Comparison of ENCODE assay signal across 18 cellular contexts in the genomic region with DNA sequence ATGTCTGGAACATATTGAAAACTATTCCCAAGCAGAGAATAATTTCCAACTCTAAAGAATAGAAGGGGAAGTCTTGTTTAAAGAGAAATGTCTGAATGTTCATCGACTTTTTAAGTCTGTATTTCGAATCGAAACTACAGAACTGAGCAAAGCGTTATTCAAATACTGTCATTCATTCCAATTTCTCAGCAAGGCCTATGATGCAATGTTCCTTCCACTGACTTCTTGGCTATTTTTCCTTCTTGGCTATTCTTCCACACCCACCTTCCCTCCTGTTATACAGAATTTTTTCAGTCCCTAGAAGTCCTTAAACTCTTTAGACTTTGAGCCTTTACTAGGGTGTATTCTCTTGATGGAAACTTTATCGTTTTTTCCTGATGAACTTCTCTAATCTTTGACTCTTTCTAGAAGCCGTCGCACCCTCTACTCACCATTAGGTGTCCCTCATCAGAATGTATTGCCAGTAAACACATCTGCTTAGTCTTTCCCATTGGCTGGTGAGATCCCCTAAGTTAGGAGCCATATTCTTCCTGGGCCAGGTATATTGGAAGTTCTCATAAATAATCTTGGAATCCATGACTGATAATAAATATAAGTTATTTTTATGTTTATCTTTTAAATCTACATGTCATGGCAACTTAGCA.
DNase-seq lines count a peak whose midpoint lies in the region; ATAC-seq and TF ChIP-seq lines count a peak whose summit lies in the region.
"Had no signal": no experiment of that assay in that cellular context is flagged by ENCODE, and none has a peak within 500 bp of the region (broad histone marks: within the 10 kb centered on the region; RNA-seq: fewer than 3 reads in every experiment).

No MANE protein-coding gene starts in this region.

- H3K27me3 Mint-ChIP-seq in neural progenitor cell (ENCODE audit: insufficient read depth, low read depth): no peaks in the 10 kb centered on the region
- H3K27me3 Mint-ChIP-seq: CD4-positive, CD25-positive, alpha-beta regulatory T cell; stimulated activated naive CD8-positive, alpha-beta T cell treated with anti-CD3 and anti-CD28 coated beads, Interleukin-15, Interleukin-2, amounts not matched to agents 100 ng/mL and 50 ng/mL, for 24 hours had no signal

- no peaks in the 10 kb centered on the region for H3K9me2 ChIP-seq in OCI-LY1 (ENCODE audit: low read depth, low read length)

- no peaks in the 10 kb centered on the region for H3K27me3 ChIP-seq in OCI-LY1 (ENCODE audit: insufficient read depth, low read length)
- no peaks in the 10 kb centered on the region for H3K27me3 ChIP-seq in neural progenitor cell
- no peaks in the 10 kb centered on the region for H3K27me3 ChIP-seq in esophagus muscularis mucosa

- H3K27ac ChIP-seq in 22Rv1 (peak overlapping the region; percentile 92), OCI-LY1 (ENCODE audit: low read depth, low read length, poor library complexity, severe bottlenecking) (no peak overlapping the region), neural progenitor cell (no peak overlapping the region), esophagus muscularis mucosa (replicated peaks in 1 of 4) (no peak overlapping the region)
- H3K27ac ChIP-seq: SK-N-MC had no signal

- H3K9me3 Mint-ChIP-seq in neural progenitor cell: no peaks in the 10 kb centered on the region
- H3K9me3 Mint-ChIP-seq: stimulated activated naive CD8-positive, alpha-beta T cell treated with anti-CD3 and anti-CD28 coated beads, Interleukin-15, Interleukin-2, amounts not matched to agents 100 ng/mL and 50 ng/mL, for 24 hours had no signal

- no peak overlapping the region for H3K4me3 ChIP-seq in OCI-LY1 (ENCODE audit: low read depth, low read length, poor library complexity, severe bottlenecking)
- no peak overlapping the region for H3K4me3 ChIP-seq in neural progenitor cell
- no peak overlapping the region for H3K4me3 ChIP-seq in esophagus muscularis mucosa
- H3K4me3 ChIP-seq: SK-N-MC had no signal

- H3K79me2 ChIP-seq in OCI-LY1 (ENCODE audit: insufficient read depth, low read length): no peaks in the 10 kb centered on the region
- H3K79me2 ChIP-seq in neural progenitor cell (ENCODE audit: low read depth): peaks cover 30% of the 10 kb centered on the region

- peak; percentile 33 for TF ChIP-seq CTCF in 22Rv1 (IDR thresholded peaks at IDR 0.05)
- peak; percentile 20 for TF ChIP-seq CTCF in OCI-LY1 (IDR thresholded peaks at IDR 0.05; ENCODE audit: low read length)
- TF ChIP-seq CTCF in neural progenitor cell (IDR thresholded peaks at IDR 0.05): peak; percentile 7
- TF ChIP-seq CTCF in esophagus muscularis mucosa (IDR thresholded peaks at IDR 0.05): no peak
- no peak for TF ChIP-seq CTCF in omental fat pad (IDR thresholded peaks at IDR 0.05)

- in situ Hi-C loops in KBM-7 (cut with MboI; ENCODE audit: low pct_unique_long_range_greater_than_20kb, low sequenced_read_pairs): no loop called here

- intact Hi-C loops in Right ventricle myocardium superior (cut with DNase I) (no loop called here), esophagus muscularis mucosa (cut with DNase I) (no loop called here), posterior cingulate gyrus (cut with DNase I) (no loop called here)

- no peaks in the 10 kb centered on the region for H3K36me3 ChIP-seq in OCI-LY1 (ENCODE audit: insufficient read depth, low read length)
- no peaks in the 10 kb centered on the region for H3K36me3 ChIP-seq in neural progenitor cell
- no peaks in the 10 kb centered on the region for H3K36me3 ChIP-seq in esophagus muscularis mucosa

- no peaks in the 10 kb centered on the region for H3K36me3 Mint-ChIP-seq in neural progenitor cell
- H3K36me3 Mint-ChIP-seq: activated CD8-positive, alpha-beta memory T cell treated with anti-CD3 and anti-CD28 coated beads, Interleukin-2, amount 10 ng/mL, durations not matched to agents 7 days and 5 days; CD4-positive, CD25-positive, alpha-beta regulatory T cell had no signal

- H3K4me1 Mint-ChIP-seq in neural progenitor cell: peaks cover 13% of the 10 kb centered on the region
- H3K4me1 Mint-ChIP-seq: activated CD8-positive, alpha-beta memory T cell treated with anti-CD3 and anti-CD28 coated beads, Interleukin-2, amount 10 ng/mL, durations not matched to agents 7 days and 5 days; CD4-positive, CD25-positive, alpha-beta regulatory T cell had no signal

- H3K27ac Mint-ChIP-seq in neural progenitor cell: no peak overlapping the region
- H3K27ac Mint-ChIP-seq: activated CD8-positive, alpha-beta memory T cell treated with anti-CD3 and anti-CD28 coated beads, Interleukin-2, amount 10 ng/mL, durations not matched to agents 7 days and 5 days; CD4-positive, CD25-positive, alpha-beta regulatory T cell; stimulated activated naive CD8-positive, alpha-beta T cell treated with anti-CD3 and anti-CD28 coated beads, Interleukin-15, Interleukin-2, amounts not matched to agents 100 ng/mL and 50 ng/mL, for 24 hours had no signal

- H3K9me3 ChIP-seq in OCI-LY1 (ENCODE audit: low read length) (no peaks in the 10 kb centered on the region), neural progenitor cell (ENCODE audit: low read depth) (no peaks in the 10 kb centered on the region), esophagus muscularis mucosa (no peaks in the 10 kb centered on the region)

- DNase-seq in Right ventricle myocardium superior: no peak
- DNase-seq in neural progenitor cell (ENCODE audit: low spot score): no peak
- no peak for DNase-seq in esophagus muscularis mucosa (ENCODE audit: extremely low spot score)
- DNase-seq in posterior cingulate gyrus: no peak
- no peak for DNase-seq in KBM-7
- no peak for DNase-seq in omental fat pad (ENCODE audit: low spot score)
- DNase-seq: activated CD8-positive, alpha-beta memory T cell treated with anti-CD3 and anti-CD28 coated beads, Interleukin-2, amount 10 ng/mL, durations not matched to agents 7 days and 5 days; activated effector memory CD4-positive, alpha-beta T cell treated with anti-CD3 and anti-CD28 coated beads, Interleukin-2, amount 50 U/mL, for 16 hours; amygdala; CD4-positive, CD25-positive, alpha-beta regulatory T cell; DMS79; NCI-H1436 treated with DMSO at 0.1 percent for 48 hours; NCI-H226 had no signal

- H3K4me1 ChIP-seq in OCI-LY1 (ENCODE audit: insufficient read depth, low read length, severe bottlenecking) (peaks cover 17% of the 10 kb centered on the region), neural progenitor cell (peaks cover 31% of the 10 kb centered on the region), esophagus muscularis mucosa (peaks cover under 1 to 18% (median 7%) of the 10 kb centered on the region in 4 donors)

- WGBS in esophagus muscularis mucosa: 95% methylated on average over 7 of the region's 7 CpGs

- H3K4me2 ChIP-seq in OCI-LY1 (ENCODE audit: low read length): no peak overlapping the region
- no peak overlapping the region for H3K4me2 ChIP-seq in neural progenitor cell

- no peak for TF ChIP-seq POLR2A in esophagus muscularis mucosa (IDR thresholded peaks at IDR 0.05; ENCODE audit: low read depth)

- no peaks in the 10 kb centered on the region for H4K20me1 ChIP-seq in OCI-LY1 (ENCODE audit: insufficient read depth, low read length)
- no peaks in the 10 kb centered on the region for H4K20me1 ChIP-seq in neural progenitor cell (ENCODE audit: low read depth)

- ATAC-seq in Right ventricle myocardium superior (ENCODE audit: poor library complexity) (peak; percentile 40), omental fat pad (ENCODE audit: low FRiP score) (no peak)
- ATAC-seq: activated CD4-positive, CD25-positive, alpha-beta regulatory T cell treated with anti-CD3 and anti-CD28 coated beads, Interleukin-2, amount 50 U/mL, for 24 hours; activated CD8-positive, alpha-beta memory T cell treated with anti-CD3 and anti-CD28 coated beads, Interleukin-2, amount 10 ng/mL, durations not matched to agents 7 days and 5 days had no signal

- no peak for TF ChIP-seq EP300 in esophagus muscularis mucosa (IDR thresholded peaks at IDR 0.05)

- no peak overlapping the region for H3K9ac ChIP-seq in OCI-LY1 (ENCODE audit: low read length)
- H3K9ac ChIP-seq in neural progenitor cell: no peak overlapping the region

- no peak overlapping the region for H3K4me3 Mint-ChIP-seq in neural progenitor cell
- H3K4me3 Mint-ChIP-seq: activated CD8-positive, alpha-beta memory T cell treated with anti-CD3 and anti-CD28 coated beads, Interleukin-2, amount 10 ng/mL, durations not matched to agents 7 days and 5 days; CD4-positive, CD25-positive, alpha-beta regulatory T cell; stimulated activated naive CD8-positive, alpha-beta T cell treated with anti-CD3 and anti-CD28 coated beads, Interleukin-15, Interleukin-2, amounts not matched to agents 100 ng/mL and 50 ng/mL, for 24 hours had no signal

- H3F3A ChIP-seq in OCI-LY1 (ENCODE audit: insufficient read depth, low read length) (no peaks in the 10 kb centered on the region), neural progenitor cell (ENCODE audit: low read depth) (peaks cover 23% of the 10 kb centered on the region)

- H2AFZ ChIP-seq in OCI-LY1 (ENCODE audit: low read length): no peak overlapping the region
- H2AFZ ChIP-seq in neural progenitor cell (replicated peaks): no peak overlapping the region

Comparison
In these comparisons a context has a peak if more than half of its experiments do, and no peak if none do; other contexts are left out.
1. CTCF ChIP-seq: peak in 22Rv1 (single experiment), OCI-LY1 (single experiment) and neural progenitor cell (single experiment); none in esophagus muscularis mucosa (0 of 3) and omental fat pad (0 of 3).